In genomic region chr10:132632851-132633684, GRCh38 we compare ENCODE assay signal across 11 cellular contexts.
DNase-seq lines count a peak whose midpoint lies in the region; ATAC-seq and TF ChIP-seq lines count a peak whose summit lies in the region.
"Had no signal": no experiment of that assay in that cellular context is flagged by ENCODE, and none has a peak within 500 bp of the region (broad histone marks: within the 10 kb centered on the region; RNA-seq: fewer than 3 reads in every experiment).

No MANE protein-coding gene starts in this region.

- H3K4me1 Mint-ChIP-seq in IgD-negative memory B cell: peaks cover 27 to 34% (median 33%) of the 10 kb centered on the region in 3 donors
- H3K4me1 Mint-ChIP-seq in effector memory CD8-positive, alpha-beta T cell (ENCODE audit: low read depth in 2 of 2): peaks cover 19 to 24% of the 10 kb centered on the region in 2 donors

- H3K4me3 Mint-ChIP-seq in IgD-negative memory B cell: peak overlapping the region in 1 of 4 donors; percentile 41
- no peak overlapping the region for H3K4me3 Mint-ChIP-seq in effector memory CD8-positive, alpha-beta T cell
- H3K4me3 Mint-ChIP-seq: T-helper 2 cell treated with Interferon-gamma antibody and Interleukin-4, amounts not matched to agents 5 μg/mL and 100 μg/mL, for 36 hours had no signal

- no peaks in the 10 kb centered on the region for H3K36me3 Mint-ChIP-seq in IgD-negative memory B cell
- no peaks in the 10 kb centered on the region for H3K36me3 Mint-ChIP-seq in effector memory CD8-positive, alpha-beta T cell (ENCODE audit: insufficient read depth)

- H3K27ac ChIP-seq in coronary artery: peak overlapping the region; percentile 90 to 97
- peak overlapping the region; percentile 41 to 94 for H3K27ac ChIP-seq in lung (ENCODE audit: low read depth in 1 of 2, low read length in 1 of 2)
- peak overlapping the region; percentile 85 to 92 for H3K27ac ChIP-seq in testis

- peak overlapping the region in 2 of 3 donors; percentile 47 to 49 for H3K27ac Mint-ChIP-seq in IgD-negative memory B cell
- H3K27ac Mint-ChIP-seq in effector memory CD8-positive, alpha-beta T cell: no peak overlapping the region
- H3K27ac Mint-ChIP-seq: T-helper 2 cell treated with Interferon-gamma antibody and Interleukin-4, amounts not matched to agents 5 μg/mL and 100 μg/mL, for 36 hours had no signal

- H3K9me3 ChIP-seq in lung (ENCODE audit: control insufficient read depth in 2 of 2, insufficient read depth in 1 of 2, low read length in 1 of 2) (no peaks in the 10 kb centered on the region), testis (no peaks in the 10 kb centered on the region)

- peaks cover 0 to 1% (median 0%) of the 10 kb centered on the region in 3 donors for H3K9me3 Mint-ChIP-seq in IgD-negative memory B cell
- H3K9me3 Mint-ChIP-seq in effector memory CD8-positive, alpha-beta T cell: no peaks in the 10 kb centered on the region
- H3K9me3 Mint-ChIP-seq: T-helper 2 cell treated with Interferon-gamma antibody and Interleukin-4, amounts not matched to agents 5 μg/mL and 100 μg/mL, for 36 hours had no signal

- no peak for ATAC-seq in lung (ENCODE audit: insufficient read depth, low FRiP score)
- no peak for ATAC-seq in effector memory CD8-positive, alpha-beta T cell (replicated peaks)

- TF ChIP-seq CTCF in coronary artery (IDR thresholded peaks at IDR 0.05) (no peak), lung (IDR thresholded peaks at IDR 0.05; ENCODE audit: control extremely low read depth, extremely low read depth) (no peak), testis (IDR thresholded peaks at IDR 0.05) (no peak)

- H3K27me3 Mint-ChIP-seq in IgD-negative memory B cell: no peaks in the 10 kb centered on the region
- H3K27me3 Mint-ChIP-seq in effector memory CD8-positive, alpha-beta T cell: no peaks in the 10 kb centered on the region

- WGBS in lung, 2 donors: 85 to 91% methylated on average over 19 of the region's 19 CpGs
- 69 to 70% methylated on average over 19 of the region's 19 CpGs for WGBS in testis, 2 donors

- H3K36me3 ChIP-seq in lung (ENCODE audit: control insufficient read depth in 2 of 2, insufficient read depth in 2 of 2, low read length in 2 of 2): no peaks in the 10 kb centered on the region
- H3K36me3 ChIP-seq in testis (ENCODE audit: low read depth, missing control alignments): no peaks in the 10 kb centered on the region

- intact Hi-C loops in testis (cut with DNase I; ENCODE audit: low total_unique reads): loop anchor here (5.0 to 10.0 kb wide), 2 partner anchors 116 to 248 kb away; no protein-coding TSS in a partner anchor

- no peak for DNase-seq in coronary artery (ENCODE audit: low spot score)
- no peak for DNase-seq in lung (ENCODE audit: low spot score)
- no peak for DNase-seq in testis
- no peak for DNase-seq in effector memory CD8-positive, alpha-beta T cell
- DNase-seq in DMS153 treated with DMSO at 0.1 percent for 48 hours (lab: John Stamatoyannopoulos, UW; ENCODE audit: unreplicated experiment): no peak
- DNase-seq in NK-92 treated with Interleukin-12 subunit alpha and Interleukin-12 subunit beta, amount 100 ng/mL, for 24 hours (lab: John Stamatoyannopoulos, UW): no peak
- no peak for DNase-seq in cerebellum (ENCODE audit: low spot score)
- DNase-seq: activated T-cell treated with anti-CD3 and anti-CD28 coated beads, Interleukin-2, amount 50 U/mL, for 1 hour; effector CD8-positive, alpha-beta T cell had no signal

- no peak for TF ChIP-seq POLR2A in testis (IDR thresholded peaks at IDR 0.05)

- H3K4me1 ChIP-seq in lung (ENCODE audit: control insufficient read depth in 2 of 2, insufficient read depth in 2 of 2, low read length in 2 of 2) (peaks cover 21 to 30% of the 10 kb centered on the region in 2 donors), testis (peaks cover 51% of the 10 kb centered on the region)

- H3K4me3 ChIP-seq in coronary artery: peak overlapping the region; percentile 25
- no peak overlapping the region for H3K4me3 ChIP-seq in lung
- H3K4me3 ChIP-seq in testis: no peak overlapping the region

- H3K27me3 ChIP-seq in lung (ENCODE audit: control insufficient read depth, insufficient read depth) (no peaks in the 10 kb centered on the region), testis (no peaks in the 10 kb centered on the region)

Comparison
In these comparisons a context has a peak if more than half of its experiments do, and no peak if none do; other contexts are left out.
1. H3K27ac Mint-ChIP-seq: peak in IgD-negative memory B cell (2 of 3); none in effector memory CD8-positive, alpha-beta T cell (0 of 2).
2. Peak in every context shown above with its lines, with median percentiles within 50 percentile points of each other: H3K27ac ChIP-seq.